Comparison of ENCODE assay signal across 8 cellular contexts in genomic region chr4:184983660-184984356, GRCh38. TPM values are rescaled to one million over a fixed set of nuclear protein-coding genes. Genes with fewer than 3 reads are reported as not detected.
DNase-seq lines count a peak whose midpoint lies in the region; ATAC-seq and TF ChIP-seq lines count a peak whose summit lies in the region.

No MANE protein-coding gene starts in this region.

- no peak overlapping the region for H3K4me3 Mint-ChIP-seq in activated naive CD8-positive, alpha-beta T cell treated with anti-CD3 and anti-CD28 coated beads, Interleukin-2, amount 10 ng/mL, durations not matched to agents 7 days and 5 days

- H3K79me2 ChIP-seq in KMS-11 (ENCODE audit: insufficient read depth, low read depth): no peaks in the 10 kb centered on the region

- peak overlapping the region; percentile 80 for H2AFZ ChIP-seq in KMS-11 (ENCODE audit: low read depth)

- H3K27me3 ChIP-seq in KMS-11 (ENCODE audit: insufficient read depth, low read depth) (no peaks in the 10 kb centered on the region), SJCRH30 (no peaks in the 10 kb centered on the region)

- H3K27ac Mint-ChIP-seq in activated naive CD8-positive, alpha-beta T cell treated with anti-CD3 and anti-CD28 coated beads, Interleukin-2, amount 10 ng/mL, durations not matched to agents 7 days and 5 days: no peak overlapping the region

- POLR2A ChIA-PET in activated naive CD8-positive, alpha-beta T cell treated with anti-CD3 and anti-CD28 coated beads, Interleukin-2, amount 10 ng/mL, durations not matched to agents 7 days and 5 days (lab: Charles Lee): interaction anchor here (0.5 to 1.0 kb wide), 2 partner anchors 238 to 1152 kb away, joined by 3 read pairs; no protein-coding TSS in a partner anchor

- peaks cover 9% of the 10 kb centered on the region for H3K27me3 Mint-ChIP-seq in activated naive CD8-positive, alpha-beta T cell treated with anti-CD3 and anti-CD28 coated beads, Interleukin-2, amount 10 ng/mL, durations not matched to agents 7 days and 5 days

- ATAC-seq in GM21576 (IDR thresholded peaks at IDR 0.05; ENCODE audit: unreplicated experiment) (peak; percentile 87), GM18867 (IDR thresholded peaks at IDR 0.05; ENCODE audit: unreplicated experiment) (no peak)
- peak; percentile 75 for ATAC-seq in activated naive CD8-positive, alpha-beta T cell treated with anti-CD3 and anti-CD28 coated beads, Interleukin-2, amount 10 ng/mL, durations not matched to agents 7 days and 5 days (ENCODE audit: low read depth)

- no peaks in the 10 kb centered on the region for H3K36me3 ChIP-seq in KMS-11 (ENCODE audit: insufficient read depth)
- H3K36me3 ChIP-seq in SJCRH30: no peaks in the 10 kb centered on the region

- peaks cover 8% of the 10 kb centered on the region for H3K4me1 Mint-ChIP-seq in activated naive CD8-positive, alpha-beta T cell treated with anti-CD3 and anti-CD28 coated beads, Interleukin-2, amount 10 ng/mL, durations not matched to agents 7 days and 5 days

- peak overlapping the region; percentile 49 for H3K4me2 ChIP-seq in KMS-11

- no peak overlapping the region for H3K4me3 ChIP-seq in KMS-11 (IDR thresholded peaks at IDR 0.05; ENCODE audit: insufficient read depth, low read depth, low read length)
- H3K4me3 ChIP-seq in SJCRH30: no peak overlapping the region

- no peaks in the 10 kb centered on the region for H4K20me1 ChIP-seq in KMS-11 (ENCODE audit: insufficient read depth)

- no peak overlapping the region for H3K9ac ChIP-seq in KMS-11

- no peaks in the 10 kb centered on the region for H3K36me3 Mint-ChIP-seq in activated naive CD8-positive, alpha-beta T cell treated with anti-CD3 and anti-CD28 coated beads, Interleukin-2, amount 10 ng/mL, durations not matched to agents 7 days and 5 days

- DNase-seq in DMS53 treated with DMSO at 0.1 percent for 48 hours (lab: John Stamatoyannopoulos, UW; ENCODE audit: unreplicated experiment) (peak; percentile 48), SJCRH30 (peak; percentile 19 to 26), iPS DF 4.7 (ENCODE audit: extremely low read depth, low spot score) (peak; percentile 53)
- peak; percentile 68 for DNase-seq in activated naive CD8-positive, alpha-beta T cell treated with anti-CD3 and anti-CD28 coated beads, Interleukin-2, amount 10 ng/mL, durations not matched to agents 7 days and 5 days
- peak; percentile 10 to 52 for DNase-seq in stimulated activated CD4-positive, alpha-beta T cell treated with anti-CD3 and anti-CD28 coated beads, Interleukin-1b, Interleukin-23, amount 100 ng/mL, for 1 hour (ENCODE audit: low read depth in 2 of 2)

- no peaks in the 10 kb centered on the region for H3K9me3 Mint-ChIP-seq in activated naive CD8-positive, alpha-beta T cell treated with anti-CD3 and anti-CD28 coated beads, Interleukin-2, amount 10 ng/mL, durations not matched to agents 7 days and 5 days

- H3K27ac ChIP-seq in KMS-11 (no peak overlapping the region), SJCRH30 (no peak overlapping the region)

- no peaks in the 10 kb centered on the region for H3K9me3 ChIP-seq in SJCRH30 (replicated peaks)

- peak; percentile 55 for TF ChIP-seq CTCF in KMS-11 (conservative IDR thresholded peaks at IDR 0.05; ENCODE audit: low read depth, low read length)

- peaks cover 15% of the 10 kb centered on the region for H3K4me1 ChIP-seq in KMS-11 (ENCODE audit: low read depth, poor library complexity, severe bottlenecking)
- H3K4me1 ChIP-seq in SJCRH30: no peaks in the 10 kb centered on the region

RNA-seq across cellular contexts. Expression of gene HELT, which starts 34.5 kb away (rescaled TPM):
- total RNA-seq in SJCRH30 (2014; rRNA removed; shearing (Covaris generic)): not detected in 2 replicates
- not detected for total RNA-seq in activated naive CD8-positive, alpha-beta T cell treated with anti-CD3 and anti-CD28 coated beads, Interleukin-2, amount 10 ng/mL, durations not matched to agents 7 days and 5 days
